ENCODE assay signal across 8 cellular contexts in the genomic region with DNA sequence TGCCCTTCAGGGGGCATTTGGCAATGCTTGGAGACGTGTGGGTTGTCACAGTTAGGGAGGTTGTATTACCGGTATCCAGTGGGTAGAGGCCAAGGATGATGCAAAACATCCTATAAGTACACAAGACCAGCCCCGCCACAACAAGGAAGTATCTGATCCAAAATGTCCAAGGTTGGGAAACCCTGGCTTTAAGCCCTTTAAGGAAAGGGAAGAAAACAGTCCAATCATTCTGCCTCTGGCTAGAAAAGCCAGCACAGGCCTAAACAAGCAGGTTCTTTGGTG. TPM values are rescaled to one million over a fixed set of nuclear protein-coding genes. Genes with fewer than 3 reads are reported as not detected.
DNase-seq lines count a peak whose midpoint lies in the region; FAIRE-seq and TF ChIP-seq lines count a peak whose summit lies in the region.

No MANE protein-coding gene starts in this region.

- H3K27ac Mint-ChIP-seq in HFFc6 = no peak overlapping the region; the same call in 1 of the 2 replicates

- H3K4me3 ChIP-seq in SJSA1 = no peak overlapping the region
- no peak overlapping the region for H3K4me3 ChIP-seq in skeletal muscle cell (ENCODE audit: low read depth, low read length)

- in situ Hi-C loops in ACHN (cut with HindIII; ENCODE audit: low pct_ligation_motif_present, low pct_unique_long_range_greater_than_20kb, low sequenced_read_pairs) = no loop called here

- H3K27me3 Mint-ChIP-seq in HFFc6 (ENCODE audit: insufficient read depth) = no peaks in the 10 kb centered on the region; the same call in 1 of the 2 replicates

- FAIRE-seq in D721Med (lab: Jason Lieb, UNC) = no peak

- no peaks in the 10 kb centered on the region for H3K27me3 ChIP-seq in SJSA1 (replicated peaks)

- DNase-seq in HFFc6 (no peak), SJSA1 (ENCODE audit: low read depth in 1 of 2, low spot score in 2 of 2) (no peak), glomerular visceral epithelial cell (ENCODE audit: extremely low spot score) (peak; percentile 59), skeletal muscle cell (ENCODE audit: low read depth) (peak; percentile 72), ACHN (no peak), ecto neural progenitor cell (ENCODE audit: low spot score) (no peak), mesenteric fat pad (ENCODE audit: low spot score) (no peak), D721Med (ENCODE audit: insufficient read length, low spot score) (no peak)

- H3K36me3 Mint-ChIP-seq in HFFc6 (ENCODE audit: low read depth) = no peaks in the 10 kb centered on the region

- H3K27ac ChIP-seq in SJSA1 = peak overlapping the region; percentile 96

- peak overlapping the region; percentile 73 for H3K4me3 Mint-ChIP-seq in HFFc6

- peaks cover 67% of the 10 kb centered on the region for H3K4me1 ChIP-seq in SJSA1 (replicated peaks)

- no peaks in the 10 kb centered on the region for H3K36me3 ChIP-seq in SJSA1

- TF ChIP-seq CTCF in HFFc6 (IDR thresholded peaks at IDR 0.05) = no peak
- no peak for TF ChIP-seq CTCF in D721Med (IDR thresholded peaks at IDR 0.05; ENCODE audit: insufficient read depth, missing control alignments)

- H3K9me3 Mint-ChIP-seq in HFFc6 = no peaks in the 10 kb centered on the region

- peaks cover 6% of the 10 kb centered on the region for H3K4me1 Mint-ChIP-seq in HFFc6 (ENCODE audit: low read depth)

- H3K9me3 ChIP-seq in SJSA1 (replicated peaks) = no peaks in the 10 kb centered on the region

RNA-seq across cellular contexts. Expression of gene ZMYND8, which starts 3.6 kb away (rescaled TPM):
- 10 to 100 TPM; 27.8 to 38.3 (median 34.8) TPM for total RNA-seq in HFFc6 (2021; fragmentation: NEBNext Ultra II Directional; extraction: Animal tissue kit (Norgen Biotek cat#: 25700))
- total RNA-seq in SJSA1 (2014; rRNA removed; shearing (Covaris generic)) = 6.0 and 13.5 TPM in 2 replicates
- 23.1 TPM for total RNA-seq in mesenteric fat pad

Comparison
In these comparisons a context has a peak if more than half of its experiments do, and no peak if none do; other contexts are left out.
1. DNase-seq: peak in glomerular visceral epithelial cell (single experiment) and skeletal muscle cell (single experiment); none in HFFc6 (single experiment), SJSA1 (0 of 2), ACHN (single experiment), ecto neural progenitor cell (single experiment), mesenteric fat pad (single experiment) and D721Med (single experiment).